ENCODE assay signal across 7 cellular contexts in genomic region chr16:709651-710499, GRCh38. TPM values are rescaled to one million over a fixed set of nuclear protein-coding genes. Genes with fewer than 3 reads are reported as not detected.
DNase-seq lines count a peak whose midpoint lies in the region; ATAC-seq lines count a peak whose summit lies in the region.

No MANE protein-coding gene starts in this region.

- H3K27me3 Mint-ChIP-seq in stimulated activated memory B cell treated with anti-CD40 and anti-IgM and Interleukin-4, amounts not matched to agents 10 μg/mL and 1 μg/mL and 100 μg/mL, for 72 hours = peaks cover 68% of the 10 kb centered on the region
- peaks cover 40% of the 10 kb centered on the region for H3K27me3 Mint-ChIP-seq in activated CD4-positive, alpha-beta memory T cell treated with anti-CD3 and anti-CD28 coated beads for 36 hours

- CTCF ChIA-PET in activated CD4-positive, alpha-beta memory T cell treated with anti-CD3 and anti-CD28 coated beads for 36 hours (lab: Charles Lee) = interaction anchor here (0.6 to 2.1 kb wide), 6 partner anchors 15 to 474 kb away, joined by 3 to 15 read pairs (median 3); partner anchors contain the start of gene CIAO3

- H3K27me3 ChIP-seq in H7 (ENCODE audit: control insufficient read depth, insufficient read depth, low read length) = peaks cover 56% of the 10 kb centered on the region

- intact Hi-C loops in activated CD4-positive, alpha-beta memory T cell treated with anti-CD3 and anti-CD28 coated beads for 36 hours (cut with micrococcal nuclease) = no loop called here

- H3K27ac ChIP-seq in cingulate gyrus (ENCODE audit: low read depth, low read length) = peak overlapping the region; percentile 97

- H3K4me1 Mint-ChIP-seq in stimulated activated memory B cell treated with anti-CD40 and anti-IgM and Interleukin-4, amounts not matched to agents 10 μg/mL and 1 μg/mL and 100 μg/mL, for 72 hours = peaks cover 14% of the 10 kb centered on the region
- peaks cover 2% of the 10 kb centered on the region for H3K4me1 Mint-ChIP-seq in activated CD4-positive, alpha-beta memory T cell treated with anti-CD3 and anti-CD28 coated beads for 36 hours (ENCODE audit: low read depth)

- no peaks in the 10 kb centered on the region for H3K36me3 Mint-ChIP-seq in stimulated activated memory B cell treated with anti-CD40 and anti-IgM and Interleukin-4, amounts not matched to agents 10 μg/mL and 1 μg/mL and 100 μg/mL, for 72 hours
- H3K36me3 Mint-ChIP-seq in activated CD4-positive, alpha-beta memory T cell treated with anti-CD3 and anti-CD28 coated beads for 36 hours = no peaks in the 10 kb centered on the region

- no peaks in the 10 kb centered on the region for H3K36me3 ChIP-seq in H7 (replicated peaks; ENCODE audit: control insufficient read depth, insufficient read depth, low read length)

- ATAC-seq in stimulated activated memory B cell treated with anti-CD40 and anti-IgM and Interleukin-4, amounts not matched to agents 10 μg/mL and 1 μg/mL and 100 μg/mL, for 72 hours = no peak

- H3K9me3 Mint-ChIP-seq in stimulated activated memory B cell treated with anti-CD40 and anti-IgM and Interleukin-4, amounts not matched to agents 10 μg/mL and 1 μg/mL and 100 μg/mL, for 72 hours = no peaks in the 10 kb centered on the region
- H3K9me3 Mint-ChIP-seq in activated CD4-positive, alpha-beta memory T cell treated with anti-CD3 and anti-CD28 coated beads for 36 hours = no peaks in the 10 kb centered on the region

- H3K4me3 Mint-ChIP-seq in stimulated activated memory B cell treated with anti-CD40 and anti-IgM and Interleukin-4, amounts not matched to agents 10 μg/mL and 1 μg/mL and 100 μg/mL, for 72 hours = no peak overlapping the region
- H3K4me3 Mint-ChIP-seq in activated CD4-positive, alpha-beta memory T cell treated with anti-CD3 and anti-CD28 coated beads for 36 hours = no peak overlapping the region

- DNase-seq in H7 (peak; percentile 93), NCI-H2227 (lab: John Stamatoyannopoulos, UW; ENCODE audit: unreplicated experiment) (peak; percentile 98), pons (ENCODE audit: low spot score) (peak; percentile 86), T-helper 9 cell (no peak)
- DNase-seq in activated CD4-positive, alpha-beta memory T cell treated with anti-CD3 and anti-CD28 coated beads for 36 hours = no peak

- POLR2A ChIA-PET in activated CD4-positive, alpha-beta memory T cell treated with anti-CD3 and anti-CD28 coated beads for 36 hours (lab: Charles Lee) = no interaction called here

- no peak overlapping the region for H3K27ac Mint-ChIP-seq in stimulated activated memory B cell treated with anti-CD40 and anti-IgM and Interleukin-4, amounts not matched to agents 10 μg/mL and 1 μg/mL and 100 μg/mL, for 72 hours
- no peak overlapping the region for H3K27ac Mint-ChIP-seq in activated CD4-positive, alpha-beta memory T cell treated with anti-CD3 and anti-CD28 coated beads for 36 hours

- no peak overlapping the region for H3K4me3 ChIP-seq in H7 (ENCODE audit: insufficient read depth, low read depth, low read length)

RNA-seq across cellular contexts. Expression of gene FBXL16, which starts 4.3 kb away (rescaled TPM):
- 2.8 and 7.1 TPM in 2 replicates for total RNA-seq in H7 (2014; rRNA removed; shearing (Covaris generic))
- total RNA-seq in activated CD4-positive, alpha-beta memory T cell treated with anti-CD3 and anti-CD28 coated beads for 36 hours = 10 to 100 TPM in 1 of 2 experiments, 1 to 10 TPM in 1; 7.7 to 14.1 TPM

RNA-seq across cellular contexts. Expression of gene METRN, which starts 5.0 kb away (rescaled TPM):
- 49.6 and 64.2 TPM in 2 replicates for total RNA-seq in H7 (2014; rRNA removed; shearing (Covaris generic))
- total RNA-seq in activated CD4-positive, alpha-beta memory T cell treated with anti-CD3 and anti-CD28 coated beads for 36 hours = 10 to 100 TPM; 14.6 to 16.0 TPM

RNA-seq across cellular contexts. Expression of gene ANTKMT, which starts 11.1 kb away (rescaled TPM):
- 22.6 and 29.8 TPM in 2 replicates for total RNA-seq in H7 (2014; rRNA removed; shearing (Covaris generic))
- 10 to 100 TPM; 31.2 to 34.9 TPM for total RNA-seq in activated CD4-positive, alpha-beta memory T cell treated with anti-CD3 and anti-CD28 coated beads for 36 hours

RNA-seq across cellular contexts. Expression of gene CCDC78, which starts 16.4 kb away (rescaled TPM):
- 11.3 and 21.0 TPM in 2 replicates for total RNA-seq in H7 (2014; rRNA removed; shearing (Covaris generic))
- total RNA-seq in activated CD4-positive, alpha-beta memory T cell treated with anti-CD3 and anti-CD28 coated beads for 36 hours = 1 to 10 TPM; 3.3 to 4.2 TPM

RNA-seq across cellular contexts. Expression of gene HAGHL, which starts 17.0 kb away (rescaled TPM):
- 26.6 and 33.1 TPM in 2 replicates for total RNA-seq in H7 (2014; rRNA removed; shearing (Covaris generic))
- total RNA-seq in activated CD4-positive, alpha-beta memory T cell treated with anti-CD3 and anti-CD28 coated beads for 36 hours = 10 to 100 TPM; 14.2 to 15.2 TPM

Comparison
In these comparisons a context has a peak if more than half of its experiments do, and no peak if none do; other contexts are left out.
1. DNase-seq: peak in H7 (single experiment), NCI-H2227 (single experiment) and pons (single experiment); none in T-helper 9 cell (single experiment) and activated CD4-positive, alpha-beta memory T cell treated with anti-CD3 and anti-CD28 coated beads for 36 hours (single experiment).